Comparison of ENCODE assay signal across 23 cellular contexts in the genomic region with DNA sequence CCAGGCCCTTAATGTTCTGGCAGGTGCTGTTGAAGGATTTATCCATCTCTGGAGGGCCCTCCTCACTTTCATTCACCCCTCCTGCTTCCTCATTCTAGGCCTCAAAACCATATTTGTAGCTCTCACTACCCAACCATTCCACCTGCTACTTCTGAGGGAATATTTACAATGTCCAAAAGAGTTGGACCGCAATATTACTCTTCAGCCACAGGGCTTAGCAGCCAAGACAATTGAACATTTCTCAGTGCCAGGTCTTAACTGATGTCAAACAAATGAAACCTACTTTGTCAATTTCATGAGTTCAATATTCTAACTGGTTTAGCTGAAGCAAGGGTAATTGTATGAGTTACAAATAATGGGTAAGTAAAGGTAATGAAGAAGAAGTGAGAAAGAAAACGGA.
"Had no signal": no experiment of that assay in that cellular context is flagged by ENCODE, and none has a peak within 500 bp of the region (broad histone marks: within the 10 kb centered on the region; RNA-seq: fewer than 3 reads in every experiment).

No MANE protein-coding gene starts in this region.

- H3K9me3 Mint-ChIP-seq: activated naive CD8-positive, alpha-beta T cell treated with anti-CD3 and anti-CD28 coated beads, Interleukin-2, amount 10 ng/mL, durations not matched to agents 7 days and 5 days; T-helper 1 cell treated with Interleukin-12 subunit alpha and Interleukin-12 subunit beta and Interleukin-4 antibody, amounts not matched to agents 30 μg/mL and 1 μg/mL, for 36 hours had no signal

- DNase-seq: activated CD4-positive, alpha-beta T cell treated with anti-CD3 and anti-CD28 coated beads for 48 hours; activated CD4-positive, alpha-beta T cell treated with anti-CD3 and anti-CD28 coated beads, Interleukin-2, amount 50 U/mL, for 4 hours; activated CD4-positive, CD25-positive, alpha-beta regulatory T cell treated with anti-CD3 and anti-CD28 coated beads, Interleukin-2, amount 50 U/mL, for 72 hours; activated CD8-positive, alpha-beta memory T cell treated with anti-CD3 and anti-CD28 coated beads, Interleukin-2, amount 50 U/mL, for 48 hours; activated CD8-positive, alpha-beta T cell treated with anti-CD3 and anti-CD28 coated beads, Interleukin-2, amount 10 ng/mL, durations not matched to agents 7 days and 5 days; activated naive CD4-positive, alpha-beta T cell treated with anti-CD3 and anti-CD28 coated beads, Interleukin-2, amount 50 U/mL, for 16 hours; activated naive CD8-positive, alpha-beta T cell treated with anti-CD3 and anti-CD28 coated beads, Interleukin-2, amount 10 ng/mL, durations not matched to agents 7 days and 5 days; activated T-cell treated with anti-CD3 and anti-CD28 coated beads, Interleukin-2, amount 50 U/mL, for 1 hour; adrenal gland; anterior cingulate cortex; central memory CD4-positive, alpha-beta T cell; Kasumi-1; KBM-7; NCI-H146; NCI-H2029; NCI-H2107; NCI-H446; NCI-H526; NCI-H82; PC-3; SHP77 treated with DMSO at 0.1 percent for 48 hours had no signal

- H3K4me3 Mint-ChIP-seq: activated CD8-positive, alpha-beta T cell treated with anti-CD3 and anti-CD28 coated beads, Interleukin-2, amount 10 ng/mL, durations not matched to agents 7 days and 5 days; activated naive CD8-positive, alpha-beta T cell treated with anti-CD3 and anti-CD28 coated beads, Interleukin-2, amount 10 ng/mL, durations not matched to agents 7 days and 5 days; T-helper 1 cell treated with Interleukin-12 subunit alpha and Interleukin-12 subunit beta and Interleukin-4 antibody, amounts not matched to agents 30 μg/mL and 1 μg/mL, for 36 hours; WTC11 had no signal

- H3K4me1 Mint-ChIP-seq: activated naive CD8-positive, alpha-beta T cell treated with anti-CD3 and anti-CD28 coated beads, Interleukin-2, amount 10 ng/mL, durations not matched to agents 7 days and 5 days had no signal

- H3K27ac Mint-ChIP-seq: activated CD8-positive, alpha-beta T cell treated with anti-CD3 and anti-CD28 coated beads, Interleukin-2, amount 10 ng/mL, durations not matched to agents 7 days and 5 days; activated naive CD8-positive, alpha-beta T cell treated with anti-CD3 and anti-CD28 coated beads, Interleukin-2, amount 10 ng/mL, durations not matched to agents 7 days and 5 days; T-helper 1 cell treated with Interleukin-12 subunit alpha and Interleukin-12 subunit beta and Interleukin-4 antibody, amounts not matched to agents 30 μg/mL and 1 μg/mL, for 36 hours; WTC11 had no signal

- H3K27me3 Mint-ChIP-seq: activated naive CD8-positive, alpha-beta T cell treated with anti-CD3 and anti-CD28 coated beads, Interleukin-2, amount 10 ng/mL, durations not matched to agents 7 days and 5 days had no signal

- H3K36me3 Mint-ChIP-seq: activated naive CD8-positive, alpha-beta T cell treated with anti-CD3 and anti-CD28 coated beads, Interleukin-2, amount 10 ng/mL, durations not matched to agents 7 days and 5 days; WTC11 had no signal
